13 cellular contexts compared by ENCODE assay signal in the genomic region with DNA sequence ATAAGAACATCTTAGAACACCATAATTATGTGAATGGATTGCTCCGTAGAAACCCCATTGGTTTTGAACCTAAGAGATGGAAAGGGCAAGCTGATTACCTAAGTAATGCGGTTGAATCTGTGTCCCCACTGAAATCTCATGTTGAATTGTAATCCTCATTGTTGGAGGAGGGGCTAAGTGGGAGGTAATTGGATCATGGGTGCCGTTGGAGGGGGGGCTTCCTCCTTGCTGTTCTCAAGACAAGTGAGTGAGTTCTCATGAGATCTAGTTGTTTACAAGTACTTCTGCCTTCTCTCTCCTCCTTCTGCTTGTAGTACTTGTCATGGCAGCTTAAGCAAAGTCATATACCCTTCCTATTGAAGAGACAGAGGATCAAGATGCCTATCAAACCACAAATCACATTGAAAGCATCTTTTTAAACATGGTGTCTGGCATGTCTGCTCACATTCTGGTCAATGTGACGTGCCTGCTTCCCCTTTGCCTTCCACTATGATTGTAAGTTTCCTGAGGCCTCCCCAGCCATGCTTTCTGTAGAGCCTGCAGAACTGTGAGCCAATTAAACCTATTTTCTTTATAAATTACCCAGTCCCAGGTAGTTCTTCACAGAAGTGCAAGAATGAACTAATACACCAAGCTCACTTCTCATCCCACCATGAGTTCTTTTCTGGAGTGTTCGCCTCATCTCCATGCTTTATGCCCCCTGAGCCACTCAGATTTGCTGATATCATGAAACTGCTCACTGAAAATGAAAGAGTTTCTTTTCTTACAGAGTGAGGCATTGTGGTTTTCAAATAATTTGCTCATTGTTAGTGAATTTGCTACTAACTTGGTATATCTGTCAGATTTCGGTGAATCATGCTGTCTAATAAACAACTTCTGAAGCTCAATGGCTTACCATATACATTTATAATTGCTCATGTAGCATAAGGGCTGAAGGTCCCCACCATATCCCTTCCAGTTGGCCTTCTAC. TPM values are rescaled to one million over a fixed set of nuclear protein-coding genes. Genes with fewer than 3 reads are reported as not detected.
DNase-seq lines count a peak whose midpoint lies in the region; ATAC-seq and TF ChIP-seq lines count a peak whose summit lies in the region.
"Had no signal": no experiment of that assay in that cellular context is flagged by ENCODE, and none has a peak within 500 bp of the region (broad histone marks: within the 10 kb centered on the region; RNA-seq: fewer than 3 reads in every experiment).

No MANE protein-coding gene starts in this region.

- no peaks in the 10 kb centered on the region for H4K20me1 ChIP-seq in Karpas-422 (ENCODE audit: insufficient read depth, low read depth, low read length)
- H4K20me1 ChIP-seq: BLaER1 treated with 17β-estradiol and CSF1 and Interleukin-3, amounts not matched to agents 10 nM and 100 nM had no signal

- H3K4me2 ChIP-seq in Karpas-422 (ENCODE audit: low read depth, low read length, poor library complexity, severe bottlenecking), result no peak overlapping the region
- H3K4me2 ChIP-seq: BLaER1 treated with 17β-estradiol and CSF1 and Interleukin-3, amounts not matched to agents 10 nM and 100 nM had no signal

- no peak for TF ChIP-seq CTCF in WERI-Rb-1 (IDR thresholded peaks at IDR 0.05; ENCODE audit: low read depth, low read length)

- TF ChIP-seq POLR2A in GM18505 (IDR thresholded peaks at IDR 0.05; ENCODE audit: borderline replicate concordance, extremely low read depth, insufficient read depth, insufficient read length), result no peak

- H3K27me3 ChIP-seq in WERI-Rb-1 (ENCODE audit: insufficient read depth, low read depth, severe bottlenecking) (no peaks in the 10 kb centered on the region), Karpas-422 (ENCODE audit: low read length) (no peaks in the 10 kb centered on the region)
- H3K27me3 ChIP-seq: BLaER1 treated with 17β-estradiol and CSF1 and Interleukin-3, amounts not matched to agents 10 nM and 100 nM had no signal

- H3K36me3 ChIP-seq in WERI-Rb-1 (no peaks in the 10 kb centered on the region), Karpas-422 (ENCODE audit: insufficient read depth, low read length) (no peaks in the 10 kb centered on the region)
- H3K36me3 ChIP-seq: BLaER1 treated with 17β-estradiol and CSF1 and Interleukin-3, amounts not matched to agents 10 nM and 100 nM had no signal

- no peaks in the 10 kb centered on the region for H3K9me2 ChIP-seq in Karpas-422 (replicated peaks; ENCODE audit: insufficient read depth, low read length)

- H3K4me1 ChIP-seq in Karpas-422 (ENCODE audit: low read length), result no peaks in the 10 kb centered on the region
- H3K4me1 ChIP-seq: BLaER1 treated with 17β-estradiol and CSF1 and Interleukin-3, amounts not matched to agents 10 nM and 100 nM had no signal

- H3K9ac ChIP-seq in Karpas-422 (ENCODE audit: low read length), result no peak overlapping the region
- H3K9ac ChIP-seq: BLaER1 treated with 17β-estradiol and CSF1 and Interleukin-3, amounts not matched to agents 10 nM and 100 nM had no signal

- H2AFZ ChIP-seq in Karpas-422 (ENCODE audit: low read length), result no peak overlapping the region

- peak; percentile 61 for ATAC-seq in GM18505 (IDR thresholded peaks at IDR 0.05; ENCODE audit: unreplicated experiment)
- peak; percentile 87 for ATAC-seq in GM21515 (IDR thresholded peaks at IDR 0.05; ENCODE audit: unreplicated experiment)
- peak; percentile 58 for ATAC-seq in HG03103 (IDR thresholded peaks at IDR 0.05; ENCODE audit: low read depth, unreplicated experiment)
- ATAC-seq: effector memory CD8-positive, alpha-beta T cell; naive thymus-derived CD4-positive, alpha-beta T cell had no signal

- H3K4me3 ChIP-seq in WERI-Rb-1 (ENCODE audit: low read depth, low read length) (no peak overlapping the region), Karpas-422 (ENCODE audit: low read length) (no peak overlapping the region)
- H3K4me3 ChIP-seq: BLaER1 treated with 17β-estradiol and CSF1 and Interleukin-3, amounts not matched to agents 10 nM and 100 nM had no signal

- H3K9me3 ChIP-seq in WERI-Rb-1 (ENCODE audit: severe bottlenecking), result no peaks in the 10 kb centered on the region
- no peaks in the 10 kb centered on the region for H3K9me3 ChIP-seq in Karpas-422 (ENCODE audit: low read length)

- no peaks in the 10 kb centered on the region for H3K79me2 ChIP-seq in Karpas-422 (ENCODE audit: low read length)

- H3K27ac ChIP-seq in WERI-Rb-1 (peak overlapping the region; percentile 45), Karpas-422 (ENCODE audit: low read length) (no peak overlapping the region)
- H3K27ac ChIP-seq: BLaER1 treated with 17β-estradiol and CSF1 and Interleukin-3, amounts not matched to agents 10 nM and 100 nM had no signal

- peak; percentile 80 for DNase-seq in WERI-Rb-1
- DNase-seq in DMS153 (lab: John Stamatoyannopoulos, UW), result no peak
- DNase-seq in activated CD8-positive, alpha-beta memory T cell treated with anti-CD3 and anti-CD28 coated beads for 24 hours, result no peak
- no peak for DNase-seq in Karpas-422
- DNase-seq in stimulated activated naive CD4-positive, alpha-beta T cell (lab: John Stamatoyannopoulos, UW), result no peak
- DNase-seq: effector memory CD8-positive, alpha-beta T cell; Kasumi-1; naive thymus-derived CD4-positive, alpha-beta T cell had no signal

RNA-seq across cellular contexts. Expression of a gene that starts 23.6 kb away (rescaled TPM):
- not detected in 2 replicates for total RNA-seq in Karpas-422 (2014; rRNA removed; shearing (Covaris generic); ENCODE audit: low replicate concordance)
- total RNA-seq: activated naive CD4-positive, alpha-beta T cell treated with anti-CD3 and anti-CD28 coated beads, Interleukin-2, amount 50 U/mL, for 72 hours; naive thymus-derived CD4-positive, alpha-beta T cell had no signal
